ENCODE assay signal across 8 cellular contexts in the genomic region with DNA sequence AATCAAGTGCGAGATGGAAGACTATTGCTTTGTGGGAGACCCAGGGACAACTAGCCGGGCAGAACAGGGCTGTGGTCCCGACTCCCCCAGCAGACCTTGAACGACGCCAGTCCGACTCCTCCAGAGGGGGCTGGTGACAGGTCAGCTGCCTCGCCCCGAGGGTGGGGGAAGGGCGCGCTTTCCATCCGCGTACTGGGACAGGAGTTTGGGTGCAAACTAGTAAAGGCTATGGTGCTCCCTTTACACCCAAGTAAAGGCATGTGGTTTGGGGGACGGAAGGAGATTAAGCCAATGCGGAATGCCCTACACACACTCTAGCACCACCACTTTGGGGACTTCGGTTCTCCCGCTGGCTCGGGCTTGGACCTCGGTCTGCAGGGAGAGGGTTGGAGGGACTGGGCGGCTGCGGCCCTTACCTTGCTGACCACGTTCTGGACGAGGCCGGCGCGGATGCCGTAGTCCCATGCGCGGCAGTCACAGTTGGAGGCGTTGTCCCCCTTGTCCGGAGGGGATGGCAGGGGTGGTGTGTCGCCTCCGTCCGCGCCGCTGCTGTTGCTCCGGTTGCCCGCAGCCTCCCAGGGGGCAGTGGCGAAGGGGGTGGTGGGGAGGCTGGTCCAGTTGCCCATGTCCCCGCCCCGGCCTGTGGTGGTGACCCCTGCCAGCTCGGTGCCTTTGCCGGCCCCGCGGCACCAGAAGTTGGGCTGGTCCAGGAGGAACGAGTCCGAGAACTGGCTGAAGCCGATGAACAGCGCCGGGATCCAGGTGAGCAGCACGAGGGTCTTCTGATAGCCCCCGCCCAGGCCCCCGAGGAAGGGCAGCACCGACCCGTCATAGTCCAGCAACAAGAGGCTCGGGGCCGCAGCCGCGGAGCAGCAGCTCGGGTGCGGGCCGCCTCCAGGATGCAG. TPM values are rescaled to one million over a fixed set of nuclear protein-coding genes. Genes with fewer than 3 reads are reported as not detected.
A peak's percentile ranks its signal among the peaks of the same experiment; 100 is the strongest.
DNase-seq lines count a peak whose midpoint lies in the region; ATAC-seq, FAIRE-seq and TF ChIP-seq lines count a peak whose summit lies in the region.

No MANE protein-coding gene starts in this region.

- no peaks in the 10 kb centered on the region for H3K79me1 ChIP-seq in IMR-90 (ENCODE audit: low read depth in 1 of 2, low read length in 2 of 2)

- in situ Hi-C loops in IMR-90 (cut with MboI; ENCODE audit: low sequenced_read_pairs) (no loop called here), HepG2 (cut with HindIII; ENCODE audit: extremely low pct_ligation_motif_present, low pct_unique_long_range_greater_than_20kb) (loop anchor here (5.0 to 10.0 kb wide), 2 partner anchors 98 to 279 kb away; no protein-coding TSS in a partner anchor)

- no peaks in the 10 kb centered on the region for H3K9me3 Mint-ChIP-seq in CD8-positive, alpha-beta memory T cell

- H3K9ac ChIP-seq in IMR-90 (ENCODE audit: low read depth, low read length) (peak overlapping the region; percentile 13; the same call in 1 of the 2 replicates), HepG2 (ENCODE audit: insufficient read depth, low read depth, low read length) (peak overlapping the region; percentile 78)

- no peak overlapping the region for H2BK15ac ChIP-seq in IMR-90 (ENCODE audit: low read depth, low read length)

- TF ChIP-seq POLR2A in IMR-90 (IDR thresholded peaks at IDR 0.05; ENCODE audit: low read depth, low read length) (no peak), HepG2 (IDR thresholded peaks at IDR 0.05; ENCODE audit: insufficient read depth in 1 of 2, low read depth in 2 of 2, low read length in 2 of 2) (no peak)

- H3K4me3 Mint-ChIP-seq in CD8-positive, alpha-beta memory T cell: peak overlapping the region in 1 of 7 donors; percentile 51

- no peaks in the 10 kb centered on the region for H3K9me1 ChIP-seq in IMR-90 (ENCODE audit: insufficient read depth, low read length)

- 0 out of 2 replicates have a peak, but pooled peaks cover 4% of the 10 kb centered on the region for H4K20me1 ChIP-seq in IMR-90 (ENCODE audit: insufficient read depth, low read length)
- H4K20me1 ChIP-seq in HepG2 (ENCODE audit: insufficient read depth, low read length): peaks cover 44% of the 10 kb centered on the region

- no peak overlapping the region for H2BK120ac ChIP-seq in IMR-90 (ENCODE audit: low read depth, low read length)

- peak overlapping the region; percentile 86 for H2AK9ac ChIP-seq in IMR-90 (replicated peaks; ENCODE audit: low read depth, low read length, poor library complexity)

- peaks cover 13 to 40% of the 10 kb centered on the region in 2 donors for H3K27me3 Mint-ChIP-seq in CD8-positive, alpha-beta memory T cell

- TF ChIP-seq RAD21 in IMR-90 (IDR thresholded peaks at IDR 0.05; ENCODE audit: low read length): no peak
- no peak for TF ChIP-seq RAD21 in HepG2 (CRISPR knock-in tag; IDR thresholded peaks at IDR 0.05)

- H2AFZ ChIP-seq in IMR-90 (replicated peaks; ENCODE audit: low read length, poor library complexity) (peak overlapping the region; percentile 81), HepG2 (ENCODE audit: low read length) (no peak overlapping the region)

- peak; percentile 27 for ATAC-seq in IMR-90 (ENCODE audit: low read depth)
- peak; percentile 27 for ATAC-seq in HepG2
- no peak for ATAC-seq in HG03571 (IDR thresholded peaks at IDR 0.05; ENCODE audit: unreplicated experiment)

- DNase-seq in CD8-positive, alpha-beta memory T cell: peak in 1 of 5 donors; percentile 10
- no peak for DNase-seq in IMR-90
- no peak for DNase-seq in bronchial epithelial cell (ENCODE audit: low read depth)
- peak; percentile 38 for DNase-seq in HepG2 (ENCODE audit: low spot score)
- no peak for DNase-seq in DMS114 treated with DMSO at 0.1 percent for 48 hours (lab: John Stamatoyannopoulos, UW; ENCODE audit: unreplicated experiment)
- DNase-seq in inferior parietal cortex (ENCODE audit: extremely low spot score): no peak

- no peaks in the 10 kb centered on the region for H3K36me3 ChIP-seq in CD8-positive, alpha-beta memory T cell (ENCODE audit: insufficient read depth, low read length)
- H3K36me3 ChIP-seq in IMR-90 (ENCODE audit: control insufficient read depth, insufficient read depth, low read length) (no peaks in the 10 kb centered on the region), bronchial epithelial cell (ENCODE audit: control insufficient read depth, insufficient read depth, low read length) (no peaks in the 10 kb centered on the region), HepG2 (replicated peaks in 1 of 2; ENCODE audit: control insufficient read depth in 1 of 2, insufficient read depth in 2 of 2, low read length in 2 of 2) (peaks cover 5 to 9% of the 10 kb centered on the region in 2 experiments; a peak in 3 of 5 replicates), thymus (ENCODE audit: control insufficient read depth, insufficient read depth) (no peaks in the 10 kb centered on the region)

- H3K4me2 ChIP-seq in IMR-90 (ENCODE audit: low read depth, low read length) (peak overlapping the region; percentile 11), HepG2 (ENCODE audit: low read depth, low read length) (peak overlapping the region; percentile 92)

- no peak for FAIRE-seq in bronchial epithelial cell (lab: Jason Lieb, UNC)
- FAIRE-seq in HepG2 (lab: Jason Lieb, UNC): no peak

- H3K56ac ChIP-seq in IMR-90 (ENCODE audit: extremely low read depth, insufficient read depth, low read length): no peak overlapping the region

- H3K27ac ChIP-seq in CD8-positive, alpha-beta memory T cell (ENCODE audit: low read depth, low read length): no peak overlapping the region
- H3K27ac ChIP-seq in IMR-90 (ENCODE audit: insufficient read depth, low read length): no peak overlapping the region
- peak overlapping the region; percentile 52 for H3K27ac ChIP-seq in HepG2 (ENCODE audit: extremely low read length, insufficient read depth, low read length)
- peak overlapping the region; percentile 25 for H3K27ac ChIP-seq in thymus (ENCODE audit: low read depth)

- H4K91ac ChIP-seq in IMR-90 (ENCODE audit: insufficient read depth, low read depth, low read length): no peak overlapping the region

- H4K8ac ChIP-seq in IMR-90 (ENCODE audit: low read depth in 2 of 2, low read length in 2 of 2): no peak overlapping the region

- POLR2A ChIA-PET in CD8-positive, alpha-beta memory T cell (lab: Charles Lee): no interaction called here
- POLR2A ChIA-PET in IMR-90 (lab: Charles Lee; ENCODE audit: unreplicated experiment): no interaction called here
- POLR2A ChIA-PET in HepG2 (lab: Yijun Ruan, JAX): interaction anchor here (0.9 to 4.3 kb wide), 11 partner anchors 12 to 124 kb away, joined by 3 to 33 read pairs (median 6); no protein-coding TSS in a partner anchor

- H3K23ac ChIP-seq in IMR-90 (ENCODE audit: low read depth, low read length): peak overlapping the region; percentile 75; the same call in 1 of the 2 replicates

- H3K4ac ChIP-seq in IMR-90 (ENCODE audit: low read depth, low read length): no peak overlapping the region

- H2AK5ac ChIP-seq in IMR-90 (ENCODE audit: low read depth, low read length): no peak overlapping the region

- peak in 1 of 2 experiments; percentile 35; a peak in 1 of 4 replicates for TF ChIP-seq EP300 in HepG2 (IDR thresholded peaks at IDR 0.05; ENCODE audit: low read depth in 2 of 2, low read length in 2 of 2)
- TF ChIP-seq EP300 in HepG2 (CRISPR knock-in tag; IDR thresholded peaks at IDR 0.05; ENCODE audit: borderline replicate concordance): no peak

- no peak overlapping the region for H3K18ac ChIP-seq in IMR-90 (ENCODE audit: low read depth, low read length)

- WGBS in IMR-90 (ENCODE audit: extremely low coverage in 2 of 2, insufficient read length in 1 of 2), 2 experiments: 6% methylated on average over 15 of the region's 61 CpGs; no CpG with 5 or more reads in 1 of the 2 experiments
- WGBS in HepG2 (ENCODE audit: low lambda C conversion rate): under 1% methylated on average over 17 of the region's 61 CpGs
- 3% methylated on average over 61 of the region's 61 CpGs for WGBS in thymus

- dilution Hi-C loops in IMR-90 (cut with HindIII; ENCODE audit: low sequenced_read_pairs, unreplicated experiment): no loop called here

- no peaks in the 10 kb centered on the region for H3K9me3 ChIP-seq in CD8-positive, alpha-beta memory T cell (ENCODE audit: low read length)
- no peaks in the 10 kb centered on the region for H3K9me3 ChIP-seq in IMR-90 (ENCODE audit: control insufficient read depth, insufficient read depth, low read length)
- H3K9me3 ChIP-seq in HepG2 (ENCODE audit: low read length): no peaks in the 10 kb centered on the region
- H3K9me3 ChIP-seq in thymus (ENCODE audit: control insufficient read depth): no peaks in the 10 kb centered on the region

- CTCF ChIA-PET in CD8-positive, alpha-beta memory T cell (lab: Charles Lee): no interaction called here
- CTCF ChIA-PET in IMR-90 (lab: Yijun Ruan, JAX) (no interaction called here), HepG2 (lab: Yijun Ruan, JAX; ENCODE audit: low intra/inter-chr PET ratio, low total read pairs) (interaction anchor here (1.0 kb wide), 1 partner anchor 44 kb away, joined by 3 read pairs; no protein-coding TSS in a partner anchor)

- intact Hi-C loops in IMR-90 (cut with micrococcal nuclease): loop anchor here (1.0 to 2.0 kb wide), 2 partner anchors 176 to 277 kb away; no protein-coding TSS in a partner anchor
- intact Hi-C loops in HepG2 (cut with micrococcal nuclease; ENCODE audit: unreplicated experiment): loop anchor here (2.0 to 5.0 kb wide), 5 partner anchors 17 to 277 kb away; no protein-coding TSS in a partner anchor

- peak overlapping the region; percentile 79 for H3K4me3 ChIP-seq in CD8-positive, alpha-beta memory T cell (ENCODE audit: low read length)
- peak overlapping the region; percentile 31 for H3K4me3 ChIP-seq in IMR-90 (ENCODE audit: insufficient read depth, low read depth, low read length)
- H3K4me3 ChIP-seq in bronchial epithelial cell (ENCODE audit: low read depth, low read length): peak overlapping the region; percentile 69
- peak overlapping the region; percentile 77 to 91 (median 85) for H3K4me3 ChIP-seq in HepG2 (replicated peaks in 1 of 3; ENCODE audit: insufficient read depth in 1 of 3, low read depth in 2 of 3, low read length in 3 of 3)
- H3K4me3 ChIP-seq in thymus (ENCODE audit: low read length): peak overlapping the region; percentile 66

- no peak overlapping the region for H3K14ac ChIP-seq in IMR-90 (replicated peaks; ENCODE audit: low read depth, low read length)

- H3K4me1 ChIP-seq in CD8-positive, alpha-beta memory T cell (ENCODE audit: insufficient read depth, low read length): peaks cover 27% of the 10 kb centered on the region
- H3K4me1 ChIP-seq in IMR-90 (ENCODE audit: control insufficient read depth, insufficient read depth, low read length) (peaks cover 2% of the 10 kb centered on the region; the same call in 1 of the 2 replicates), HepG2 (ENCODE audit: insufficient read depth, low read length) (peaks cover 61% of the 10 kb centered on the region), thymus (ENCODE audit: control insufficient read depth, insufficient read depth, low read length) (peaks cover 15% of the 10 kb centered on the region)

- no peak overlapping the region for H2BK20ac ChIP-seq in IMR-90 (ENCODE audit: low read depth, low read length)

- BruUV-seq in IMR-90 (replicated peaks; lab: Mats Ljungman, UMichigan): no TSS peak
- no TSS peak for BruUV-seq in HepG2 (replicated peaks; lab: Mats Ljungman, UMichigan)

- no peak overlapping the region for H4K5ac ChIP-seq in IMR-90 (ENCODE audit: low read depth, low read length)

- H3K79me2 ChIP-seq in HepG2 (ENCODE audit: insufficient read depth, low read length): peaks cover 54% of the 10 kb centered on the region

- no peak overlapping the region for H3K27ac Mint-ChIP-seq in CD8-positive, alpha-beta memory T cell

- H2BK5ac ChIP-seq in IMR-90 (ENCODE audit: low read depth, low read length, poor library complexity, severe bottlenecking): no peak overlapping the region

- no peak for TF ChIP-seq CTCF in IMR-90 (conservative IDR thresholded peaks at IDR 0.05; ENCODE audit: low read depth, low read length)
- no peak for TF ChIP-seq CTCF in bronchial epithelial cell (IDR thresholded peaks at IDR 0.05; ENCODE audit: insufficient read depth, low read length, severe bottlenecking)
- no peak; the same call in 1 of the 2 replicates for TF ChIP-seq CTCF in HepG2 (CRISPR knock-in tag; IDR thresholded peaks at IDR 0.05)

- H3K36me3 Mint-ChIP-seq in CD8-positive, alpha-beta memory T cell: no peaks in the 10 kb centered on the region

- H3K4me1 Mint-ChIP-seq in CD8-positive, alpha-beta memory T cell: peaks cover 5 to 10% (median 7%) of the 10 kb centered on the region in 3 donors

- peaks cover 6% of the 10 kb centered on the region for H3K27me3 ChIP-seq in CD8-positive, alpha-beta memory T cell (ENCODE audit: insufficient read depth, low read length, poor library complexity, severe bottlenecking)
- H3K27me3 ChIP-seq in IMR-90 (ENCODE audit: control insufficient read depth, insufficient read depth, low read length) (peaks cover 71% of the 10 kb centered on the region), bronchial epithelial cell (ENCODE audit: control insufficient read depth, insufficient read depth, low read length) (no peaks in the 10 kb centered on the region), HepG2 (ENCODE audit: control insufficient read depth in 1 of 2, insufficient read depth in 2 of 2, low read length in 2 of 2) (no peaks in the 10 kb centered on the region; a peak in 1 of 5 replicates), thymus (ENCODE audit: control insufficient read depth, insufficient read depth) (peaks cover 62% of the 10 kb centered on the region)

RNA-seq across cellular contexts. Expression of a gene that starts 1.1 kb away (rescaled TPM):
- under 1 TPM; 0.39 to 0.78 TPM for total RNA-seq in CD8-positive, alpha-beta memory T cell
- polyA plus RNA-seq in CD8-positive, alpha-beta memory T cell: 0.47 TPM
- total RNA-seq in IMR-90 (2012; rRNA removed) (0.56 and 0.72 TPM in 2 replicates), bronchial epithelial cell (18.7 and 20.6 TPM in 2 replicates), HepG2 (2016; rRNA removed; fragmentation: Illumina TruSeq; extraction: Trizol) (14.4 and 17.5 TPM in 2 replicates)
- polyA plus RNA-seq in IMR-90 (2012; rRNA removed) (1.1 and 1.6 TPM in 2 replicates), HepG2 (2011; rRNA removed) (11.8 and 17.3 TPM in 2 replicates), thymus (16.4 TPM)
- polyA plus RNA-seq in IMR-90 (2012; cell fraction: cytosol; rRNA removed): 1.2 and 1.9 TPM in 2 replicates
- 1.9 TPM in 2 replicates for polyA plus RNA-seq in IMR-90 (2012; cell fraction: nucleus; rRNA removed; ENCODE audit: low replicate concordance)
- 5.9 and 6.8 TPM in 2 replicates for total RNA-seq in HepG2 (2016; cell fraction: cytosol; rRNA removed; fragmentation: Illumina TruSeq; extraction: Trizol; ENCODE audit: low read depth)
- total RNA-seq in HepG2 (2016; cell fraction: insoluble cytoplasmic fraction; rRNA removed; fragmentation: Illumina TruSeq; extraction: Trizol): 11.7 and 17.5 TPM in 2 replicates
- total RNA-seq in HepG2 (2016; cell fraction: membrane; rRNA removed; fragmentation: Illumina TruSeq; extraction: Trizol): 9.8 and 11.5 TPM in 2 replicates
- total RNA-seq in HepG2 (2016; cell fraction: nucleus; rRNA removed; fragmentation: Illumina TruSeq; extraction: Trizol): 33.2 and 38.2 TPM in 2 replicates
- 15.4 and 19.5 TPM in 2 replicates for polyA plus RNA-seq in HepG2 (2011; cell fraction: cytosol; rRNA removed)
- 54.1 and 61.7 TPM in 2 replicates for polyA plus RNA-seq in HepG2 (2011; cell fraction: nucleus; rRNA removed)
- 25.2 and 36.8 TPM in 2 replicates for polyA plus RNA-seq in HepG2 (2012)
- 2.0 and 2.2 TPM in 2 replicates for polyA plus RNA-seq in HepG2 (2016; cell fraction: cytosol; fragmentation: Illumina TruSeq; extraction: Trizol; ENCODE audit: low read depth)
- 12.7 and 15.3 TPM in 2 replicates for polyA plus RNA-seq in HepG2 (2016; cell fraction: insoluble cytoplasmic fraction; fragmentation: Illumina TruSeq; extraction: Trizol; ENCODE audit: low read depth)
- polyA plus RNA-seq in HepG2 (2016; cell fraction: membrane; fragmentation: Illumina TruSeq; extraction: Trizol; ENCODE audit: low read depth): 5.3 and 6.1 TPM in 2 replicates
- 42.3 and 52.5 TPM in 2 replicates for polyA plus RNA-seq in HepG2 (2016; cell fraction: nucleus; fragmentation: Illumina TruSeq; extraction: Trizol; ENCODE audit: insufficient read depth, low read depth)
- 1.4 and 75.8 TPM in 2 replicates for polyA minus RNA-seq in HepG2 (2011; rRNA and poly(A)+ RNA removed; ENCODE audit: low replicate concordance)
- 30.2 and 44.5 TPM in 2 replicates for polyA minus RNA-seq in HepG2 (2011; cell fraction: cytosol; rRNA and poly(A)+ RNA removed)
- polyA minus RNA-seq in HepG2 (2011; cell fraction: nucleus; rRNA and poly(A)+ RNA removed): 77.3 and 90.4 TPM in 2 replicates

Comparison
In these comparisons a context has a peak if more than half of its experiments do, and no peak if none do; other contexts are left out.
1. H3K27ac ChIP-seq: peak in HepG2 (single experiment) and thymus (single experiment); none in CD8-positive, alpha-beta memory T cell (single experiment) and IMR-90 (single experiment).
2. H3K4me3 ChIP-seq: peak in every context shown above with its lines; median percentile 85 in HepG2; 79 in CD8-positive, alpha-beta memory T cell; 69 in bronchial epithelial cell; 66 in thymus; 31 in IMR-90.